Comparison of ENCODE assay signal across 1 cellular context in the genomic region with DNA sequence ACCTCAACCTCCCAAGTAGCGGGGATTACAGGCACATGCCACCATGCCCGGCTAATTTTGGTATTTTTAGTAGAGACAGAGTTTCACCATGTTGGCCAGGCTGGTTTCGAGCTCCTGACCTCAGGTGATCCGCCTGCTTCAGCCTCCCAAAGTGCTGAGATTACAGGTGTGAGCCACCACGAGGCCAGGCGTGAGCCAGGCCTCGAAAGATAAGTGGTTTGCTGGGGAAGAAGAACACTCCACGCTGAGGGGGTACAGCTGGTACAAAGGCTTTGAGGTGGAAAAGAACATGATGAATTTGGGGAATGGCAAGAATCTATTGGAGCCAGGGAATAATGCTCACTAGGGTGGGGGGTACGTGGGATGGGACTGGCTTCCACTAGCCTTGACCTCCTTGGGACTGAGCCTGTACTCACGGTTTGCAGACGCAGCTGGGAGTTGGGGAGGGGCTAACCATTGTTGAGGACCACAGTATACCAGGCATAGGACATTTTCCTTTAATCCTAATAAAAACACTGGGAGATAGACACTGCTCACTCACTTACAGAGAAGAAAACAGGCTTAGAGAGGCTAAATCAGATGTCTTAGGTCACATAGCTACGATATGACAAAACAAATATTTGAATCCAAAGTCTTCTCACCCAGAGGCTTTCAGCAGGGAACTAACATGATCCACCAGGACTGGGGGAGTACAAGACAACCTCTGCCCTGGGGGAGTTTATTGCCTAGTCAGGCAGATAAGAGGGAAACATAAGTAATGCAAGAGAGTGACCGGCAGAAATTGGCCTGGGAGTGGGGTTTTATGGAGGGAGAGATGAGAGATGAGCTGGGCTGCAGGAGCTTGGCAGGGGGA.
TF ChIP-seq lines count a peak whose summit lies in the region.

No MANE protein-coding gene starts in this region.

TF ChIP-seq in HepG2, 621 proteins besides CTCF, POLR2A, EP300 and RAD21 (continued from another document and continues in another):
- TF ChIP-seq, protein P1, sequence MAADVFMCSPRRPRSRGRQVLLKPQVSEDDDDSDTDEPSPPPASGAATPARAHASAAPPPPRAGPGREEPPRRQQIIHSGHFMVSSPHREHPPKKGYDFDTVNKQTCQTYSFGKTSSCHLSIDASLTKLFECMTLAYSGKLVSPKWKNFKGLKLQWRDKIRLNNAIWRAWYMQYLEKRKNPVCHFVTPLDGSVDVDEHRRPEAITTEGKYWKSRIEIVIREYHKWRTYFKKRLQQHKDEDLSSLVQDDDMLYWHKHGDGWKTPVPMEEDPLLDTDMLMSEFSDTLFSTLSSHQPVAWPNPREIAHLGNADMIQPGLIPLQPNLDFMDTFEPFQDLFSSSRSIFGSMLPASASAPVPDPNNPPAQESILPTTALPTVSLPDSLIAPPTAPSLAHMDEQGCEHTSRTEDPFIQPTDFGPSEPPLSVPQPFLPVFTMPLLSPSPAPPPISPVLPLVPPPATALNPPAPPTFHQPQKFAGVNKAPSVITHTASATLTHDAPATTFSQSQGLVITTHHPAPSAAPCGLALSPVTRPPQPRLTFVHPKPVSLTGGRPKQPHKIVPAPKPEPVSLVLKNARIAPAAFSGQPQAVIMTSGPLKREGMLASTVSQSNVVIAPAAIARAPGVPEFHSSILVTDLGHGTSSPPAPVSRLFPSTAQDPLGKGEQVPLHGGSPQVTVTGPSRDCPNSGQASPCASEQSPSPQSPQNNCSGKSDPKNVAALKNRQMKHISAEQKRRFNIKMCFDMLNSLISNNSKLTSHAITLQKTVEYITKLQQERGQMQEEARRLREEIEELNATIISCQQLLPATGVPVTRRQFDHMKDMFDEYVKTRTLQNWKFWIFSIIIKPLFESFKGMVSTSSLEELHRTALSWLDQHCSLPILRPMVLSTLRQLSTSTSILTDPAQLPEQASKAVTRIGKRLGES (CRISPR knock-in tag; IDR thresholded peaks at IDR 0.05; ENCODE audit: borderline replicate concordance): no peak
- peak; percentile 58 for TF ChIP-seq MEF2D (CRISPR knock-in tag; IDR thresholded peaks at IDR 0.05)
- TF ChIP-seq, protein P2, sequence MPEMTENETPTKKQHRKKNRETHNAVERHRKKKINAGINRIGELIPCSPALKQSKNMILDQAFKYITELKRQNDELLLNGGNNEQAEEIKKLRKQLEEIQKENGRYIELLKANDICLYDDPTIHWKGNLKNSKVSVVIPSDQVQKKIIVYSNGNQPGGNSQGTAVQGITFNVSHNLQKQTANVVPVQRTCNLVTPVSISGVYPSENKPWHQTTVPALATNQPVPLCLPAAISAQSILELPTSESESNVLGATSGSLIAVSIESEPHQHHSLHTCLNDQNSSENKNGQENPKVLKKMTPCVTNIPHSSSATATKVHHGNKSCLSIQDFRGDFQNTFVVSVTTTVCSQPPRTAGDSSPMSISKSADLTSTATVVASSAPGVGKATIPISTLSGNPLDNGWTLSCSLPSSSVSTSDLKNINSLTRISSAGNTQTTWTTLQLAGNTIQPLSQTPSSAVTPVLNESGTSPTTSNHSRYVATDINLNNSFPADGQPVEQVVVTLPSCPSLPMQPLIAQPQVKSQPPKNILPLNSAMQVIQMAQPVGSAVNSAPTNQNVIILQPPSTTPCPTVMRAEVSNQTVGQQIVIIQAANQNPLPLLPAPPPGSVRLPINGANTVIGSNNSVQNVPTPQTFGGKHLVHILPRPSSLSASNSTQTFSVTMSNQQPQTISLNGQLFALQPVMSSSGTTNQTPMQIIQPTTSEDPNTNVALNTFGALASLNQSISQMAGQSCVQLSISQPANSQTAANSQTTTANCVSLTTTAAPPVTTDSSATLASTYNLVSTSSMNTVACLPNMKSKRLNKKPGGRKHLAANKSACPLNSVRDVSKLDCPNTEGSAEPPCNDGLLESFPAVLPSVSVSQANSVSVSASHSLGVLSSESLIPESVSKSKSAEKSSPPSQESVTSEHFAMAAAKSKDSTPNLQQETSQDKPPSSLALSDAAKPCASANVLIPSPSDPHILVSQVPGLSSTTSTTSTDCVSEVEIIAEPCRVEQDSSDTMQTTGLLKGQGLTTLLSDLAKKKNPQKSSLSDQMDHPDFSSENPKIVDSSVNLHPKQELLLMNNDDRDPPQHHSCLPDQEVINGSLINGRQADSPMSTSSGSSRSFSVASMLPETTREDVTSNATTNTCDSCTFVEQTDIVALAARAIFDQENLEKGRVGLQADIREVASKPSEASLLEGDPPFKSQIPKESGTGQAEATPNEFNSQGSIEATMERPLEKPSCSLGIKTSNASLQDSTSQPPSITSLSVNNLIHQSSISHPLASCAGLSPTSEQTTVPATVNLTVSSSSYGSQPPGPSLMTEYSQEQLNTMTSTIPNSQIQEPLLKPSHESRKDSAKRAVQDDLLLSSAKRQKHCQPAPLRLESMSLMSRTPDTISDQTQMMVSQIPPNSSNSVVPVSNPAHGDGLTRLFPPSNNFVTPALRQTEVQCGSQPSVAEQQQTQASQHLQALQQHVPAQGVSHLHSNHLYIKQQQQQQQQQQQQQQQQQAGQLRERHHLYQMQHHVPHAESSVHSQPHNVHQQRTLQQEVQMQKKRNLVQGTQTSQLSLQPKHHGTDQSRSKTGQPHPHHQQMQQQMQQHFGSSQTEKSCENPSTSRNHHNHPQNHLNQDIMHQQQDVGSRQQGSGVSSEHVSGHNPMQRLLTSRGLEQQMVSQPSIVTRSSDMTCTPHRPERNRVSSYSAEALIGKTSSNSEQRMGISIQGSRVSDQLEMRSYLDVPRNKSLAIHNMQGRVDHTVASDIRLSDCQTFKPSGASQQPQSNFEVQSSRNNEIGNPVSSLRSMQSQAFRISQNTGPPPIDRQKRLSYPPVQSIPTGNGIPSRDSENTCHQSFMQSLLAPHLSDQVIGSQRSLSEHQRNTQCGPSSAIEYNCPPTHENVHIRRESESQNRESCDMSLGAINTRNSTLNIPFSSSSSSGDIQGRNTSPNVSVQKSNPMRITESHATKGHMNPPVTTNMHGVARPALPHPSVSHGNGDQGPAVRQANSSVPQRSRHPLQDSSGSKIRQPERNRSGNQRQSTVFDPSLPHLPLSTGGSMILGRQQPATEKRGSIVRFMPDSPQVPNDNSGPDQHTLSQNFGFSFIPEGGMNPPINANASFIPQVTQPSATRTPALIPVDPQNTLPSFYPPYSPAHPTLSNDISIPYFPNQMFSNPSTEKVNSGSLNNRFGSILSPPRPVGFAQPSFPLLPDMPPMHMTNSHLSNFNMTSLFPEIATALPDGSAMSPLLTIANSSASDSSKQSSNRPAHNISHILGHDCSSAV (CRISPR knock-in tag; IDR thresholded peaks at IDR 0.05; ENCODE audit: borderline replicate concordance): no peak
- TF ChIP-seq YEATS4 (CRISPR knock-in tag; IDR thresholded peaks at IDR 0.05; ENCODE audit: borderline replicate concordance): peak; percentile 41; the same call in 1 of the 2 replicates
- TF ChIP-seq SP1 (IDR thresholded peaks at IDR 0.05): no peak
- TF ChIP-seq SP1 (CRISPR knock-in tag; IDR thresholded peaks at IDR 0.05): 0 out of 2 replicates have a peak, but pooled peaks have one; percentile 11
- TF ChIP-seq AHR (CRISPR knock-in tag; IDR thresholded peaks at IDR 0.05): no peak
- TF ChIP-seq, protein P3, sequence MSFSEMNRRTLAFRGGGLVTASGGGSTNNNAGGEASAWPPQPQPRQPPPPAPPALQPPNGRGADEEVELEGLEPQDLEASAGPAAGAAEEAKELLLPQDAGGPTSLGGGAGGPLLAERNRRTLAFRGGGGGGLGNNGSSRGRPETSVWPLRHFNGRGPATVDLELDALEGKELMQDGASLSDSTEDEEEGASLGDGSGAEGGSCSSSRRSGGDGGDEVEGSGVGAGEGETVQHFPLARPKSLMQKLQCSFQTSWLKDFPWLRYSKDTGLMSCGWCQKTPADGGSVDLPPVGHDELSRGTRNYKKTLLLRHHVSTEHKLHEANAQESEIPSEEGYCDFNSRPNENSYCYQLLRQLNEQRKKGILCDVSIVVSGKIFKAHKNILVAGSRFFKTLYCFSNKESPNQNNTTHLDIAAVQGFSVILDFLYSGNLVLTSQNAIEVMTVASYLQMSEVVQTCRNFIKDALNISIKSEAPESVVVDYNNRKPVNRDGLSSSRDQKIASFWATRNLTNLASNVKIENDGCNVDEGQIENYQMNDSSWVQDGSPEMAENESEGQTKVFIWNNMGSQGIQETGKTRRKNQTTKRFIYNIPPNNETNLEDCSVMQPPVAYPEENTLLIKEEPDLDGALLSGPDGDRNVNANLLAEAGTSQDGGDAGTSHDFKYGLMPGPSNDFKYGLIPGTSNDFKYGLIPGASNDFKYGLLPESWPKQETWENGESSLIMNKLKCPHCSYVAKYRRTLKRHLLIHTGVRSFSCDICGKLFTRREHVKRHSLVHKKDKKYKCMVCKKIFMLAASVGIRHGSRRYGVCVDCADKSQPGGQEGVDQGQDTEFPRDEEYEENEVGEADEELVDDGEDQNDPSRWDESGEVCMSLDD (CRISPR knock-in tag; IDR thresholded peaks at IDR 0.05; ENCODE audit: borderline replicate concordance): no peak
- TF ChIP-seq POLR2G (IDR thresholded peaks at IDR 0.05; ENCODE audit: low read depth, low read length): peak; percentile 58; the same call in 1 of the 2 replicates
- no peak for TF ChIP-seq KMT2B (CRISPR knock-in tag; IDR thresholded peaks at IDR 0.05)
- TF ChIP-seq JUND (CRISPR knock-in tag; IDR thresholded peaks at IDR 0.05): peak; percentile 81
- TF ChIP-seq MIXL1 (CRISPR knock-in tag; IDR thresholded peaks at IDR 0.05): peak; percentile 82
- TF ChIP-seq, protein P4, sequence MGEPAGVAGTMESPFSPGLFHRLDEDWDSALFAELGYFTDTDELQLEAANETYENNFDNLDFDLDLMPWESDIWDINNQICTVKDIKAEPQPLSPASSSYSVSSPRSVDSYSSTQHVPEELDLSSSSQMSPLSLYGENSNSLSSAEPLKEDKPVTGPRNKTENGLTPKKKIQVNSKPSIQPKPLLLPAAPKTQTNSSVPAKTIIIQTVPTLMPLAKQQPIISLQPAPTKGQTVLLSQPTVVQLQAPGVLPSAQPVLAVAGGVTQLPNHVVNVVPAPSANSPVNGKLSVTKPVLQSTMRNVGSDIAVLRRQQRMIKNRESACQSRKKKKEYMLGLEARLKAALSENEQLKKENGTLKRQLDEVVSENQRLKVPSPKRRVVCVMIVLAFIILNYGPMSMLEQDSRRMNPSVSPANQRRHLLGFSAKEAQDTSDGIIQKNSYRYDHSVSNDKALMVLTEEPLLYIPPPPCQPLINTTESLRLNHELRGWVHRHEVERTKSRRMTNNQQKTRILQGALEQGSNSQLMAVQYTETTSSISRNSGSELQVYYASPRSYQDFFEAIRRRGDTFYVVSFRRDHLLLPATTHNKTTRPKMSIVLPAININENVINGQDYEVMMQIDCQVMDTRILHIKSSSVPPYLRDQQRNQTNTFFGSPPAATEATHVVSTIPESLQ (CRISPR knock-in tag; conservative IDR thresholded peaks at IDR 0.05): no peak
- TF ChIP-seq ZNF839 (CRISPR knock-in tag; IDR thresholded peaks at IDR 0.05; ENCODE audit: borderline replicate concordance): no peak
- no peak for TF ChIP-seq SOX6 (IDR thresholded peaks at IDR 0.05)
- peak; percentile 87 for TF ChIP-seq SOX6 (CRISPR knock-in tag; IDR thresholded peaks at IDR 0.05)
- TF ChIP-seq BORCS8-MEF2B (CRISPR knock-in tag; IDR thresholded peaks at IDR 0.05): no peak
- TF ChIP-seq ZNF7 (CRISPR knock-in tag; IDR thresholded peaks at IDR 0.05): no peak
- TF ChIP-seq ZNF124 (CRISPR knock-in tag; IDR thresholded peaks at IDR 0.05): no peak; the same call in 1 of the 2 replicates
- TF ChIP-seq, protein P5, sequence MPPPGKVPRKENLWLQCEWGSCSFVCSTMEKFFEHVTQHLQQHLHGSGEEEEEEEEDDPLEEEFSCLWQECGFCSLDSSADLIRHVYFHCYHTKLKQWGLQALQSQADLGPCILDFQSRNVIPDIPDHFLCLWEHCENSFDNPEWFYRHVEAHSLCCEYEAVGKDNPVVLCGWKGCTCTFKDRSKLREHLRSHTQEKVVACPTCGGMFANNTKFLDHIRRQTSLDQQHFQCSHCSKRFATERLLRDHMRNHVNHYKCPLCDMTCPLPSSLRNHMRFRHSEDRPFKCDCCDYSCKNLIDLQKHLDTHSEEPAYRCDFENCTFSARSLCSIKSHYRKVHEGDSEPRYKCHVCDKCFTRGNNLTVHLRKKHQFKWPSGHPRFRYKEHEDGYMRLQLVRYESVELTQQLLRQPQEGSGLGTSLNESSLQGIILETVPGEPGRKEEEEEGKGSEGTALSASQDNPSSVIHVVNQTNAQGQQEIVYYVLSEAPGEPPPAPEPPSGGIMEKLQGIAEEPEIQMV (CRISPR knock-in tag; IDR thresholded peaks at IDR 0.05; ENCODE audit: low read depth): no peak
- TF ChIP-seq SALL2 (CRISPR knock-in tag; IDR thresholded peaks at IDR 0.05): 0 out of 2 replicates have a peak, but pooled peaks have one; percentile 21
- no peak for TF ChIP-seq ZNF766 (CRISPR knock-in tag; IDR thresholded peaks at IDR 0.05; ENCODE audit: borderline replicate concordance)
- TF ChIP-seq MAFK (conservative IDR thresholded peaks at IDR 0.05 in 1 of 2, IDR thresholded peaks at IDR 0.05 in 1 of 2; ENCODE audit: low read length in 2 of 2): peak; percentile 67 to 84
- TF ChIP-seq SIN3B (IDR thresholded peaks at IDR 0.05; ENCODE audit: low read length): no peak
- TF ChIP-seq, protein P6, sequence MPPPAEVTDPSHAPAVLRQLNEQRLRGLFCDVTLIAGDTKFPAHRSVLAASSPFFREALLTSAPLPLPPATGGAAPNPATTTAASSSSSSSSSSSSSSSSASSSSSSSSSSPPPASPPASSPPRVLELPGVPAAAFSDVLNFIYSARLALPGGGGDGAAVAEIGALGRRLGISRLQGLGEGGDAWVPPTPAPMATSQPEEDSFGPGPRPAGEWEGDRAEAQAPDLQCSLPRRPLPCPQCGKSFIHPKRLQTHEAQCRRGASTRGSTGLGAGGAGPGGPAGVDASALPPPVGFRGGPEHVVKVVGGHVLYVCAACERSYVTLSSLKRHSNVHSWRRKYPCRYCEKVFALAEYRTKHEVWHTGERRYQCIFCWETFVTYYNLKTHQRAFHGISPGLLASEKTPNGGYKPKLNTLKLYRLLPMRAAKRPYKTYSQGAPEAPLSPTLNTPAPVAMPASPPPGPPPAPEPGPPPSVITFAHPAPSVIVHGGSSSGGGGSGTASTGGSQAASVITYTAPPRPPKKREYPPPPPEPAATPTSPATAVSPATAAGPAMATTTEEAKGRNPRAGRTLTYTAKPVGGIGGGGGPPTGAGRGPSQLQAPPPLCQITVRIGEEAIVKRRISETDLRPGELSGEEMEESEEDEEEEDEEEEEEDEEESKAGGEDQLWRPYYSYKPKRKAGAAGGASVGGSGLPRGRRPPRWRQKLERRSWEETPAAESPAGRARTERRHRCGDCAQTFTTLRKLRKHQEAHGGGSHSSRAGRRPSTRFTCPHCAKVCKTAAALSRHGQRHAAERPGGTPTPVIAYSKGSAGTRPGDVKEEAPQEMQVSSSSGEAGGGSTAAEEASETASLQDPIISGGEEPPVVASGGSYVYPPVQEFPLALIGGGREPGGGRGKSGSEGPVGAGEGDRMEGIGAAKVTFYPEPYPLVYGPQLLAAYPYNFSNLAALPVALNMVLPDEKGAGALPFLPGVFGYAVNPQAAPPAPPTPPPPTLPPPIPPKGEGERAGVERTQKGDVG (CRISPR knock-in tag; IDR thresholded peaks at IDR 0.05; ENCODE audit: borderline replicate concordance): 0 out of 2 replicates have a peak, but pooled peaks have one; percentile 2
- no peak for TF ChIP-seq ZNF235 (CRISPR knock-in tag; IDR thresholded peaks at IDR 0.05; ENCODE audit: borderline replicate concordance)
